14 cellular contexts compared by ENCODE assay signal in genomic region chr1:6483010-6483760, GRCh38. TPM values are rescaled to one million over a fixed set of nuclear protein-coding genes. Genes with fewer than 3 reads are reported as not detected.
DNase-seq lines count a peak whose midpoint lies in the region; ATAC-seq lines count a peak whose summit lies in the region.
"Had no signal": no experiment of that assay in that cellular context is flagged by ENCODE, and none has a peak within 500 bp of the region (broad histone marks: within the 10 kb centered on the region; RNA-seq: fewer than 3 reads in every experiment).

No MANE protein-coding gene starts in this region.

- H4K91ac ChIP-seq in neuronal stem cell (ENCODE audit: low read depth, low read length, poor library complexity): no peak overlapping the region

- H2BK15ac ChIP-seq in neuronal stem cell (ENCODE audit: low read length): no peak overlapping the region

- H2AFZ ChIP-seq in neuronal stem cell (ENCODE audit: low read length): no peak overlapping the region

- no peak overlapping the region for H3K4me2 ChIP-seq in neuronal stem cell (ENCODE audit: insufficient read depth, low read length, poor library complexity, severe bottlenecking)

- peak overlapping the region; percentile 38 for H3K14ac ChIP-seq in neuronal stem cell (ENCODE audit: low read length)

- H3K4me1 ChIP-seq in neuronal stem cell (ENCODE audit: control insufficient read depth in 2 of 2, insufficient read depth in 1 of 2, low read depth in 1 of 2, low read length in 2 of 2): peaks cover 12 to 15% of the 10 kb centered on the region in 2 donors
- H3K4me1 ChIP-seq: right lobe of liver had no signal

- WGBS in neuronal stem cell (ENCODE audit: extremely low coverage in 2 of 2, insufficient read length in 2 of 2, insufficient replicate concordance in 1 of 2), 2 donors: no CpG with 5 or more reads among the region's 14 CpGs

- H2BK120ac ChIP-seq in neuronal stem cell (ENCODE audit: low read depth, low read length): no peak overlapping the region

- H3K4me3 ChIP-seq in neuronal stem cell (ENCODE audit: low read length in 2 of 2): peak overlapping the region in 1 of 2 donors; percentile 43
- H3K4me3 ChIP-seq: right lobe of liver had no signal

- H2BK5ac ChIP-seq in neuronal stem cell (ENCODE audit: low read length): no peak overlapping the region

- no peak overlapping the region for H3K18ac ChIP-seq in neuronal stem cell (ENCODE audit: low read length)

- peaks cover 0 to 6% of the 10 kb centered on the region in 2 donors for H3K36me3 ChIP-seq in neuronal stem cell (replicated peaks in 1 of 2; ENCODE audit: control insufficient read depth in 2 of 2, insufficient read depth in 2 of 2, low read length in 2 of 2)
- H3K36me3 ChIP-seq: left ventricle myocardium inferior, right lobe of liver had no signal

- peak overlapping the region; percentile 43 for H4K8ac ChIP-seq in neuronal stem cell (ENCODE audit: low read depth, low read length)

- H3K9ac ChIP-seq in neuronal stem cell (ENCODE audit: low read depth, low read length, poor library complexity): no peak overlapping the region

- H3K23ac ChIP-seq in neuronal stem cell (ENCODE audit: low read depth, low read length, poor library complexity): no peak overlapping the region

- H2BK12ac ChIP-seq in neuronal stem cell (ENCODE audit: low read length): no peak overlapping the region

- no peak overlapping the region for H3K27ac ChIP-seq in neuronal stem cell (replicated peaks; ENCODE audit: low read length)
- H3K27ac ChIP-seq: right lobe of liver had no signal

- peaks cover 2% of the 10 kb centered on the region for H3K79me1 ChIP-seq in neuronal stem cell (ENCODE audit: low read depth, low read length)

- H3K4ac ChIP-seq in neuronal stem cell (ENCODE audit: low read length): no peak overlapping the region

- peak; percentile 99 for DNase-seq in G401 (ENCODE audit: low spot score)
- DNase-seq in NCI-H2196 treated with DMSO at 0.1 percent for 48 hours (lab: John Stamatoyannopoulos, UW; ENCODE audit: unreplicated experiment): peak; percentile 41
- DNase-seq in cerebellar nuclear complex (lab: John Stamatoyannopoulos, UW): peak; percentile 88 to 94
- DNase-seq in neuronal stem cell (ENCODE audit: low spot score): no peak
- DNase-seq in ecto neural progenitor cell (ENCODE audit: low spot score): no peak
- no peak for DNase-seq in GM19240 (ENCODE audit: insufficient read length, low spot score)
- DNase-seq: activated CD8-positive, alpha-beta memory T cell treated with anti-CD3 and anti-CD28 coated beads, Interleukin-2, amount 50 U/mL, for 48 hours; activated naive CD8-positive, alpha-beta T cell treated with anti-CD3 and anti-CD28 coated beads, Interleukin-2, amount 10 ng/mL, durations not matched to agents 7 days and 5 days; CD4-positive, alpha-beta memory T cell; left ventricle myocardium inferior; nephron progenitor cell; right lobe of liver had no signal

- H3K27me3 ChIP-seq in neuronal stem cell (ENCODE audit: control insufficient read depth in 3 of 3, insufficient read depth in 3 of 3, low read depth in 1 of 3, low read length in 3 of 3): no peaks in the 10 kb centered on the region
- H3K27me3 ChIP-seq: right lobe of liver had no signal

- ATAC-seq in HG02610 (IDR thresholded peaks at IDR 0.05; ENCODE audit: unreplicated experiment): no peak
- ATAC-seq: SK-N-SH treated with all-trans-retinoic acid at 6 μM for 48 hours had no signal

- in situ Hi-C loops in G401 (cut with HindIII; ENCODE audit: low sequenced_read_pairs): no loop called here

- H2AK5ac ChIP-seq in neuronal stem cell (ENCODE audit: low read depth, low read length): no peak overlapping the region

- no peaks in the 10 kb centered on the region for H3K9me3 ChIP-seq in neuronal stem cell (replicated peaks in 1 of 2; ENCODE audit: control insufficient read depth in 2 of 2, insufficient read depth in 1 of 2, low read depth in 1 of 2, low read length in 2 of 2)
- H3K9me3 ChIP-seq: left ventricle myocardium inferior, right lobe of liver had no signal

RNA-seq across cellular contexts. Expression of gene PLEKHG5, which starts 8.3 kb away (rescaled TPM):
- total RNA-seq in G401 (2014; rRNA removed; shearing (Covaris generic)): 8.2 and 8.6 TPM in 2 replicates
- 18.8 TPM for polyA plus RNA-seq in neuronal stem cell (2013, experiment 1 of 2)
- 18.8 TPM for polyA plus RNA-seq in neuronal stem cell (2013, experiment 2 of 2)

RNA-seq across cellular contexts. Expression of gene TNFRSF25, which starts 17.2 kb away (rescaled TPM):
- total RNA-seq in G401 (2014; rRNA removed; shearing (Covaris generic)): 4.9 and 6.1 TPM in 2 replicates
- 14.5 TPM for polyA plus RNA-seq in neuronal stem cell (2013, experiment 1 of 2)
- 14.1 TPM for polyA plus RNA-seq in neuronal stem cell (2013, experiment 2 of 2)

RNA-seq across cellular contexts. Expression of gene ESPN, which starts 58.6 kb away (rescaled TPM):
- 0.07 TPM in 1 of 2 replicates, not detected in the other for total RNA-seq in G401 (2014; rRNA removed; shearing (Covaris generic))
- 3.5 TPM for polyA plus RNA-seq in neuronal stem cell (2013, experiment 1 of 2)
- 3.6 TPM for polyA plus RNA-seq in neuronal stem cell (2013, experiment 2 of 2)

Comparison
In these comparisons a context has a peak if more than half of its experiments do, and no peak if none do; other contexts are left out.
1. DNase-seq: peak in G401 (single experiment), NCI-H2196 treated with DMSO at 0.1 percent for 48 hours (single experiment) and cerebellar nuclear complex (2 of 2); none in neuronal stem cell (single experiment), ecto neural progenitor cell (single experiment) and GM19240 (single experiment).